ENCODE assay signal across 18 cellular contexts in genomic region chr10:61845196-61845949, GRCh38.
"Had no signal": no experiment of that assay in that cellular context is flagged by ENCODE, and none has a peak within 500 bp of the region (broad histone marks: within the 10 kb centered on the region; RNA-seq: fewer than 3 reads in every experiment).

No MANE protein-coding gene starts in this region.

- H3K27me3 ChIP-seq: body of pancreas, gastroesophageal sphincter, neural progenitor cell, pancreas, thyroid gland, uterus had no signal

- H3K27ac ChIP-seq: gastroesophageal sphincter, neural progenitor cell, pancreas, thyroid gland, uterus had no signal

- DNase-seq: activated CD4-positive, alpha-beta memory T cell treated with anti-CD3 and anti-CD28 coated beads, Interleukin-2, amount 10 ng/mL, durations not matched to agents 7 days and 5 days; activated CD4-positive, alpha-beta T cell treated with anti-CD3 and anti-CD28 coated beads for 4 hours; activated effector memory CD4-positive, alpha-beta T cell treated with Interleukin-2 at 50 U/mL for 16 hours; activated T-cell treated with anti-CD3 and anti-CD28 coated beads, Interleukin-2, amount 50 U/mL, for 24 hours; amniotic stem cell; body of pancreas; caudate nucleus; left ventricle myocardium superior; pancreas; retina; T-helper 17 cell; thyroid gland; uterus had no signal

- H3K4me1 ChIP-seq: thyroid gland, uterus had no signal

- H3K36me3 ChIP-seq: gastroesophageal sphincter, neural progenitor cell, pancreas, thyroid gland, uterus had no signal

- H3K4me3 Mint-ChIP-seq: activated CD4-positive, alpha-beta memory T cell treated with anti-CD3 and anti-CD28 coated beads, Interleukin-2, amount 10 ng/mL, durations not matched to agents 7 days and 5 days; activated T-cell treated with anti-CD3 and anti-CD28 coated beads, Interleukin-2, amount 50 U/mL, for 24 hours; memory B cell; neural progenitor cell; stimulated activated memory B cell treated with anti-CD40 and anti-IgM and Interleukin-4, amounts not matched to agents 10 μg/mL and 1 μg/mL and 100 μg/mL, for 72 hours; T-helper 17 cell had no signal

- H3K4me2 ChIP-seq: neural progenitor cell had no signal

- H2AFZ ChIP-seq: neural progenitor cell had no signal

- H3K27ac Mint-ChIP-seq: activated CD4-positive, alpha-beta memory T cell treated with anti-CD3 and anti-CD28 coated beads, Interleukin-2, amount 10 ng/mL, durations not matched to agents 7 days and 5 days; activated T-cell treated with anti-CD3 and anti-CD28 coated beads, Interleukin-2, amount 50 U/mL, for 24 hours; memory B cell; neural progenitor cell; stimulated activated memory B cell treated with anti-CD40 and anti-IgM and Interleukin-4, amounts not matched to agents 10 μg/mL and 1 μg/mL and 100 μg/mL, for 72 hours; T-helper 17 cell had no signal

- ATAC-seq: activated naive CD4-positive, alpha-beta T cell treated with anti-CD3 and anti-CD28 coated beads, Interleukin-2, amount 50 U/mL, for 72 hours; body of pancreas; gastroesophageal sphincter; left ventricle myocardium superior; stimulated activated memory B cell treated with anti-CD40 and anti-IgM and Interleukin-4, amounts not matched to agents 10 μg/mL and 1 μg/mL and 100 μg/mL, for 72 hours; T-helper 17 cell had no signal

- H3K9ac ChIP-seq: neural progenitor cell had no signal

- H3K27me3 Mint-ChIP-seq: activated CD4-positive, alpha-beta memory T cell treated with anti-CD3 and anti-CD28 coated beads, Interleukin-2, amount 10 ng/mL, durations not matched to agents 7 days and 5 days; activated T-cell treated with anti-CD3 and anti-CD28 coated beads, Interleukin-2, amount 50 U/mL, for 24 hours; memory B cell; stimulated activated memory B cell treated with anti-CD40 and anti-IgM and Interleukin-4, amounts not matched to agents 10 μg/mL and 1 μg/mL and 100 μg/mL, for 72 hours; T-helper 17 cell had no signal

- H3K4me3 ChIP-seq: body of pancreas, gastroesophageal sphincter, neural progenitor cell, pancreas, thyroid gland, uterus had no signal

- H3K36me3 Mint-ChIP-seq: activated naive CD4-positive, alpha-beta T cell treated with anti-CD3 and anti-CD28 coated beads, Interleukin-2, amount 50 U/mL, for 72 hours; neural progenitor cell; stimulated activated memory B cell treated with anti-CD40 and anti-IgM and Interleukin-4, amounts not matched to agents 10 μg/mL and 1 μg/mL and 100 μg/mL, for 72 hours had no signal

- H3K9me3 Mint-ChIP-seq: activated CD4-positive, alpha-beta memory T cell treated with anti-CD3 and anti-CD28 coated beads, Interleukin-2, amount 10 ng/mL, durations not matched to agents 7 days and 5 days; activated T-cell treated with anti-CD3 and anti-CD28 coated beads, Interleukin-2, amount 50 U/mL, for 24 hours; memory B cell; neural progenitor cell; stimulated activated memory B cell treated with anti-CD40 and anti-IgM and Interleukin-4, amounts not matched to agents 10 μg/mL and 1 μg/mL and 100 μg/mL, for 72 hours had no signal

- H3K9me3 ChIP-seq: body of pancreas, gastroesophageal sphincter, pancreas, thyroid gland, uterus had no signal
